Comparison of ENCODE assay signal across 8 cellular contexts in genomic region chr15:77071338-77072223, GRCh38. TPM values are rescaled to one million over a fixed set of nuclear protein-coding genes. Genes with fewer than 3 reads are reported as not detected.
A peak's percentile ranks its signal among the peaks of the same experiment; 100 is the strongest.
DNase-seq lines count a peak whose midpoint lies in the region; ATAC-seq and TF ChIP-seq lines count a peak whose summit lies in the region.

No MANE protein-coding gene starts in this region.

- H3K9ac ChIP-seq in DND-41 (ENCODE audit: low read depth, low read length) (peak overlapping the region; percentile 84; the same call in 1 of the 2 replicates), endodermal cell (ENCODE audit: extremely low read depth, low read length, poor library complexity, severe bottlenecking) (no peak overlapping the region)

- H3K4me1 ChIP-seq in DND-41 (ENCODE audit: insufficient read depth, low read length) (peaks cover 28% of the 10 kb centered on the region), PC-9 (replicated peaks; ENCODE audit: insufficient read depth) (peaks cover 36% of the 10 kb centered on the region), endodermal cell (ENCODE audit: control insufficient read depth, insufficient read depth, low read length) (peaks cover 2% of the 10 kb centered on the region), prostate gland (replicated peaks) (no peaks in the 10 kb centered on the region)

- H3K27ac ChIP-seq in DND-41 (ENCODE audit: low read length) (peak overlapping the region; percentile 43; the same call in 1 of the 2 replicates), PC-9 (no peak overlapping the region), endodermal cell (ENCODE audit: low read depth, low read length) (no peak overlapping the region), prostate gland (peak overlapping the region in 1 of 2 donors; percentile 75)

- CTCF ChIA-PET in PC-9 (lab: Charles Lee): no interaction called here

- H3K9me3 Mint-ChIP-seq in endodermal cell: no peaks in the 10 kb centered on the region

- H3K27me3 ChIP-seq in DND-41 (ENCODE audit: insufficient read depth, low read length, poor library complexity) (no peaks in the 10 kb centered on the region), PC-9 (ENCODE audit: insufficient read depth, low read depth) (0 out of 2 replicates have a peak, but pooled peaks cover 4% of the 10 kb centered on the region), endodermal cell (ENCODE audit: control insufficient read depth, insufficient read depth, low read length, poor library complexity, severe bottlenecking) (no peaks in the 10 kb centered on the region), prostate gland (replicated peaks; ENCODE audit: insufficient read depth) (no peaks in the 10 kb centered on the region)

- peaks cover 28% of the 10 kb centered on the region for H3K4me1 Mint-ChIP-seq in endodermal cell

- no peak overlapping the region for H3K27ac Mint-ChIP-seq in endodermal cell

- H3K4me2 ChIP-seq in DND-41 (ENCODE audit: insufficient read depth, low read length) (peak overlapping the region; percentile 73), PC-9 (peak overlapping the region; percentile 52)

- POLR2A ChIA-PET in PC-9 (lab: Charles Lee; ENCODE audit: unreplicated experiment): interaction anchor here (0.6 to 0.8 kb wide), 5 partner anchors 10 to 1085 kb away, joined by 3 to 6 read pairs (median 4); no protein-coding TSS in a partner anchor

- no peak for TF ChIP-seq CTCF in DND-41 (IDR thresholded peaks at IDR 0.05; ENCODE audit: borderline replicate concordance, extremely low read depth, low read length, poor library complexity, severe bottlenecking)
- TF ChIP-seq CTCF in PC-9 (conservative IDR thresholded peaks at IDR 0.05): no peak
- TF ChIP-seq CTCF in endodermal cell (conservative IDR thresholded peaks at IDR 0.05): no peak
- no peak for TF ChIP-seq CTCF in prostate gland (IDR thresholded peaks at IDR 0.05)

- H3K9me3 ChIP-seq in DND-41 (ENCODE audit: insufficient read depth, low read length, severe bottlenecking) (no peaks in the 10 kb centered on the region), PC-9 (ENCODE audit: insufficient read depth, low read depth) (no peaks in the 10 kb centered on the region), endodermal cell (ENCODE audit: control insufficient read depth, low read length) (no peaks in the 10 kb centered on the region), prostate gland (no peaks in the 10 kb centered on the region)

- no peaks in the 10 kb centered on the region for H3K9me2 ChIP-seq in PC-9 (ENCODE audit: insufficient read depth)

- H3K4me3 Mint-ChIP-seq in endodermal cell: peak overlapping the region; percentile 59

- no peak for ATAC-seq in DND-41 (ENCODE audit: insufficient read depth, low read depth)

- 88 to 90% methylated on average over 14 to 15 of the region's 15 CpGs for WGBS in endodermal cell (ENCODE audit: insufficient coverage in 1 of 2, insufficient read length in 1 of 2), 2 experiments
- WGBS in prostate gland: 85% methylated on average over 15 of the region's 15 CpGs

- no peak for DNase-seq in DND-41
- DNase-seq in PC-9: no peak
- DNase-seq in endodermal cell: peak; percentile 51
- DNase-seq in prostate gland (ENCODE audit: low spot score): no peak
- no peak for DNase-seq in AG20443 (ENCODE audit: low spot score)
- DNase-seq in HuH-7.5 (ENCODE audit: low spot score): no peak
- no peak for DNase-seq in MV-4-11 (lab: John Stamatoyannopoulos, UW)
- DNase-seq in NCI-H1694 treated with DMSO at 0.1 percent for 48 hours (lab: John Stamatoyannopoulos, UW): no peak

- H3F3A ChIP-seq in PC-9 (ENCODE audit: insufficient read depth, low read depth): peaks cover 22% of the 10 kb centered on the region

- no peaks in the 10 kb centered on the region for H3K36me3 ChIP-seq in DND-41 (ENCODE audit: insufficient read depth, low read length)
- no peaks in the 10 kb centered on the region for H3K36me3 ChIP-seq in PC-9 (ENCODE audit: low read depth)
- peaks cover 14% of the 10 kb centered on the region for H3K36me3 ChIP-seq in endodermal cell (ENCODE audit: control insufficient read depth, insufficient read depth, low read length)
- H3K36me3 ChIP-seq in prostate gland: no peaks in the 10 kb centered on the region

- peaks cover 4% of the 10 kb centered on the region for H3K27me3 Mint-ChIP-seq in endodermal cell (ENCODE audit: insufficient read depth)

- intact Hi-C loops in PC-9 (cut with micrococcal nuclease; ENCODE audit: unreplicated experiment) (no loop called here), prostate gland (cut with DNase I) (loop anchor here (5.0 kb wide), 1 partner anchor 346 kb away; no protein-coding TSS in a partner anchor)

- H4K20me1 ChIP-seq in DND-41 (ENCODE audit: insufficient read depth, low read length): peaks cover 19% of the 10 kb centered on the region
- no peaks in the 10 kb centered on the region for H4K20me1 ChIP-seq in PC-9 (ENCODE audit: insufficient read depth)

- no peak for TF ChIP-seq POLR2A in prostate gland (IDR thresholded peaks at IDR 0.05)

- peaks cover 6% of the 10 kb centered on the region for H3K36me3 Mint-ChIP-seq in endodermal cell (ENCODE audit: low read depth)

- peak overlapping the region; percentile 84 for H2AFZ ChIP-seq in DND-41 (ENCODE audit: low read depth, low read length)
- H2AFZ ChIP-seq in PC-9: peak overlapping the region; percentile 69

- H3K4me3 ChIP-seq in DND-41 (ENCODE audit: low read depth in 1 of 2, low read length in 2 of 2): peak overlapping the region in 1 of 2 experiments; percentile 79; a peak in 2 of 4 replicates
- H3K4me3 ChIP-seq in PC-9: peak overlapping the region; percentile 88; the same call in 1 of the 2 replicates
- no peak overlapping the region for H3K4me3 ChIP-seq in endodermal cell (ENCODE audit: low read length)
- peak overlapping the region; percentile 75 to 87 for H3K4me3 ChIP-seq in prostate gland

- BruUV-seq in PC-9 (replicated peaks; lab: Mats Ljungman, UMichigan): no TSS peak

- H3K79me2 ChIP-seq in DND-41 (ENCODE audit: insufficient read depth, low read length) (peaks cover 40% of the 10 kb centered on the region), PC-9 (ENCODE audit: low read depth) (peaks cover 34% of the 10 kb centered on the region)

RNA-seq across cellular contexts. Expression of gene TSPAN3, which starts 0.7 kb away (rescaled TPM):
- total RNA-seq in PC-9 (2021) (133 and 151 TPM in 2 replicates), endodermal cell (100 to 1,000 TPM; 188 to 211 TPM), prostate gland (100 to 1,000 TPM; 234 to 238 TPM)
- polyA plus RNA-seq in endodermal cell (2013, experiment 1 of 2): 230 TPM
- polyA plus RNA-seq in endodermal cell (2013, experiment 2 of 2): 213 TPM
